ENCODE assay signal across 9 cellular contexts in the genomic region with DNA sequence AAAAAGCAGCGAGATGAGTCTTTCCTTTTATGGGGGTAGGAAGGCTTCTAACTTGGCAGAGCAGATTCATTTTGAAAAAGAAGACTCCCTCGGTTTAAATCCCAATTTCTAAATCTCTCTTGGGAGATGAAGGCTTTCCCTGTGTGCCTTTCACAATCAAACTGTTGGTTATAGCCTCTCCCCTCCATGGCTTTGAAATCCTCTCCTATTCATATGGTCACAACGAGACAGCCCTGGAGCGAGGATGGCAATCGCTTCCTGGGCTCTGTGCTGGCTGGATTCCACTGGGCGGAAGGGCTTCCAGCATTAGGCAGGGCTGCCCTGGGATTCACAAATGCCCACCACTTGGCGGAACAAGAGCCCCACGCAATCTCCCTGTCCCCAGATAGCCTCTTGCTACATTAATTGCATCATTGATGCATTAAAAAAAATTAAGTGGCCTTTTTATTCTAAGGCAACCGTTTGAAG. TPM values are rescaled to one million over a fixed set of nuclear protein-coding genes. Genes with fewer than 3 reads are reported as not detected.
A peak's percentile ranks its signal among the peaks of the same experiment; 100 is the strongest.
DNase-seq lines count a peak whose midpoint lies in the region; ATAC-seq and TF ChIP-seq lines count a peak whose summit lies in the region.
"Had no signal": no experiment of that assay in that cellular context is flagged by ENCODE, and none has a peak within 500 bp of the region (broad histone marks: within the 10 kb centered on the region; RNA-seq: fewer than 3 reads in every experiment).

No MANE protein-coding gene starts in this region.

- H3K36me3 Mint-ChIP-seq in brain = no peaks in the 10 kb centered on the region

- H3K4me3 ChIP-seq in skeletal muscle cell (ENCODE audit: low read depth, low read length) (peak overlapping the region; percentile 44), Peyer's patch (peak overlapping the region in 2 of 4 donors; percentile 23 to 48)

- H3K27ac Mint-ChIP-seq in brain = peak overlapping the region in 3 of 5 experiments; percentile 2 to 81 (median 25)

- ATAC-seq in HG03469 (IDR thresholded peaks at IDR 0.05; ENCODE audit: unreplicated experiment) = no peak
- ATAC-seq in GM18867 (IDR thresholded peaks at IDR 0.05; ENCODE audit: unreplicated experiment) = no peak

- TF ChIP-seq POLR2A in Peyer's patch (IDR thresholded peaks at IDR 0.05) = no peak

- H3K9me3 Mint-ChIP-seq in brain = no peaks in the 10 kb centered on the region
- H3K9me3 Mint-ChIP-seq: central memory CD8-positive, alpha-beta T cell had no signal

- peak overlapping the region in 3 of 5 experiments; percentile 47 to 55 (median 50) for H3K4me3 Mint-ChIP-seq in brain
- H3K4me3 Mint-ChIP-seq: central memory CD8-positive, alpha-beta T cell had no signal

- peak overlapping the region in 2 of 4 donors; percentile 76 to 82 for H3K27ac ChIP-seq in Peyer's patch

- no peaks in the 10 kb centered on the region for H3K4me1 ChIP-seq in Peyer's patch

- H3K9me3 ChIP-seq in Peyer's patch = no peaks in the 10 kb centered on the region

- in situ Hi-C loops in GM13976 (cut with MboI; ENCODE audit: low sequenced_read_pairs, unreplicated experiment) = no loop called here

- DNase-seq in EL (peak; percentile 40), hepatic stellate cell (ENCODE audit: low spot score) (peak; percentile 26), skeletal muscle cell (ENCODE audit: low read depth) (no peak), Peyer's patch (no peak), GM13976 (ENCODE audit: low spot score) (no peak)

- TF ChIP-seq CTCF in brain (conservative IDR thresholded peaks at IDR 0.05) = no peak
- TF ChIP-seq CTCF in Peyer's patch (IDR thresholded peaks at IDR 0.05) = no peak
- TF ChIP-seq CTCF in GM13976 (IDR thresholded peaks at IDR 0.05; ENCODE audit: borderline replicate concordance, control extremely low read depth, extremely low read depth, insufficient read depth, missing control alignments) = no peak

- H3K36me3 ChIP-seq in Peyer's patch = no peaks in the 10 kb centered on the region

- H3K27me3 Mint-ChIP-seq in brain = no peaks in the 10 kb centered on the region

- no peaks in the 10 kb centered on the region for H3K27me3 ChIP-seq in Peyer's patch

- peaks cover 35% of the 10 kb centered on the region for H3K4me1 Mint-ChIP-seq in brain
- H3K4me1 Mint-ChIP-seq: central memory CD8-positive, alpha-beta T cell had no signal

RNA-seq across cellular contexts. Expression of gene CAVIN2, which starts 1.6 kb away (rescaled TPM):
- polyA plus RNA-seq in brain (ENCODE audit: insufficient read depth, low read depth, low replicate concordance) = 7.8 TPM
- 10 to 100 TPM in 3 of 4 donors, 1 to 10 TPM in 1; 7.9 to 49.5 (median 15.2) TPM for total RNA-seq in Peyer's patch

Comparison
In these comparisons a context has a peak if more than half of its experiments do, and no peak if none do; other contexts are left out.
1. DNase-seq: peak in EL (single experiment) and hepatic stellate cell (single experiment); none in skeletal muscle cell (single experiment), Peyer's patch (0 of 3) and GM13976 (single experiment).